Comparison of ENCODE assay signal across 18 cellular contexts in genomic region chr1:48679868-48680267, GRCh38.
DNase-seq lines count a peak whose midpoint lies in the region; ATAC-seq and TF ChIP-seq lines count a peak whose summit lies in the region.
"Had no signal": no experiment of that assay in that cellular context is flagged by ENCODE, and none has a peak within 500 bp of the region (broad histone marks: within the 10 kb centered on the region; RNA-seq: fewer than 3 reads in every experiment).

No MANE protein-coding gene starts in this region.

- peaks cover 50% of the 10 kb centered on the region for H3K4me1 ChIP-seq in BLaER1
- H3K4me1 ChIP-seq in adrenal gland (replicated peaks in 1 of 2): peaks cover 19 to 28% of the 10 kb centered on the region in 2 donors

- no peaks in the 10 kb centered on the region for H3K36me3 ChIP-seq in BLaER1
- no peaks in the 10 kb centered on the region for H3K36me3 ChIP-seq in adrenal gland (replicated peaks in 1 of 2)

- H3K27ac ChIP-seq in BLaER1 (no peak overlapping the region), adrenal gland (peak overlapping the region in 3 of 5 donors; percentile 53 to 74 (median 62))

- TF ChIP-seq CTCF in adrenal gland (IDR thresholded peaks at IDR 0.05): no peak

- DNase-seq in NCI-H1092 treated with DMSO at 0.1 percent for 48 hours (lab: John Stamatoyannopoulos, UW) (peak; percentile 76), adrenal gland (no peak), left lobe of liver (ENCODE audit: low spot score) (no peak), NOMO-1 treated with DMSO at 0.1 percent for 48 hours (lab: John Stamatoyannopoulos, UW; ENCODE audit: unreplicated experiment) (no peak)
- DNase-seq in activated CD8-positive, alpha-beta memory T cell treated with anti-CD3 and anti-CD28 coated beads for 24 hours: no peak
- DNase-seq: AML-193, DMS53, GDM1, HFFc6, NCI-H1417 treated with DMSO at 0.1 percent for 48 hours, NCI-H187, NCI-H2107, NCI-H510A, NCI-H774, Right ventricle myocardium superior had no signal

- TF ChIP-seq POLR2A in adrenal gland (IDR thresholded peaks at IDR 0.05) (no peak), GM18505 (IDR thresholded peaks at IDR 0.05; ENCODE audit: borderline replicate concordance, extremely low read depth, insufficient read depth, insufficient read length) (no peak)

- peak; percentile 32 for ATAC-seq in left lobe of liver
- ATAC-seq in GM18505 (IDR thresholded peaks at IDR 0.05; ENCODE audit: unreplicated experiment): no peak
- no peak for ATAC-seq in HG02678 (IDR thresholded peaks at IDR 0.05; ENCODE audit: unreplicated experiment)

- H3K4me3 ChIP-seq in BLaER1: no peak overlapping the region
- no peak overlapping the region for H3K4me3 ChIP-seq in adrenal gland

- peak overlapping the region; percentile 79 for H3K4me2 ChIP-seq in BLaER1

- H3K9ac ChIP-seq in BLaER1: peak overlapping the region; percentile 53; the same call in 1 of the 2 replicates

- intact Hi-C loops in adrenal gland (cut with DNase I): no loop called here

- H3K27me3 ChIP-seq in BLaER1 (no peaks in the 10 kb centered on the region), adrenal gland (no peaks in the 10 kb centered on the region)

- H4K20me1 ChIP-seq in BLaER1: no peaks in the 10 kb centered on the region

- H3K9me3 ChIP-seq in BLaER1: no peaks in the 10 kb centered on the region
- no peaks in the 10 kb centered on the region for H3K9me3 ChIP-seq in adrenal gland (replicated peaks in 1 of 3)

- 63 to 80% (median 69%) methylated on average over 6 of the region's 6 CpGs for WGBS in adrenal gland, 4 donors
